ENCODE assay signal across 8 cellular contexts in genomic region chr4:38867478-38868054, GRCh38. TPM values are rescaled to one million over a fixed set of nuclear protein-coding genes. Genes with fewer than 3 reads are reported as not detected.
DNase-seq lines count a peak whose midpoint lies in the region; ATAC-seq, FAIRE-seq and TF ChIP-seq lines count a peak whose summit lies in the region.

TSS of gene FAM114A1 (plus strand) at chr4:38867806. CDS start at chr4:38878079, 10,273 bp downstream.

- FAIRE-seq in HTR-8/SVneo (lab: Jason Lieb, UNC), result peak; percentile 69
- no peak for FAIRE-seq in keratinocyte (lab: Jason Lieb, UNC)

- no peak for TF ChIP-seq CTCF in keratinocyte (optimal IDR thresholded peaks at IDR 0.05 in 1 of 3, IDR thresholded peaks at IDR 0.05 in 1 of 3, conservative IDR thresholded peaks at IDR 0.05 in 1 of 3; ENCODE audit: extremely low read depth in 1 of 3, insufficient read depth in 2 of 3, low read length in 3 of 3)

- H3K27me3 Mint-ChIP-seq in T-helper 17 cell, result peaks cover 41% of the 10 kb centered on the region

- DNase-seq in ELR (ENCODE audit: low read depth) (peak; percentile 84), HTR-8/SVneo (ENCODE audit: insufficient read length, low spot score) (peak; percentile 81), T-helper 17 cell (peak in 1 of 3 donors; percentile 20), keratinocyte (ENCODE audit: low read depth, low spot score) (no peak)

- dilution Hi-C loops in keratinocyte (cut with MboI; ENCODE audit: extremely low pct_ligation_motif_present, low sequenced_read_pairs), result no loop called here

- H3K4me2 ChIP-seq in keratinocyte (ENCODE audit: control insufficient read depth, extremely low read depth, insufficient read depth, low read depth, low read length), result peak within 1 kb of the TSS; percentile 94

- H3K4me3 Mint-ChIP-seq in T-helper 17 cell, result peak within 1 kb of the TSS; percentile 82

- peaks cover 2% of the 10 kb centered on the region for H3K36me3 Mint-ChIP-seq in T-helper 17 cell (ENCODE audit: low read depth)

- peaks cover 13% of the 10 kb centered on the region for H3K4me1 Mint-ChIP-seq in T-helper 17 cell

- no peaks in the 10 kb centered on the region for H3K27me3 ChIP-seq in keratinocyte (ENCODE audit: control insufficient read depth, extremely low read depth, insufficient read depth, low read length)
- no peaks in the 10 kb centered on the region for H3K27me3 ChIP-seq in skeletal muscle tissue (ENCODE audit: control insufficient read depth in 3 of 3, insufficient read depth in 3 of 3, low read length in 3 of 3)

- H2AFZ ChIP-seq in keratinocyte (ENCODE audit: control insufficient read depth, low read length), result peak within 1 kb of the TSS; percentile 90

- no peaks in the 10 kb centered on the region for H4K20me1 ChIP-seq in keratinocyte (ENCODE audit: control insufficient read depth, extremely low read depth, insufficient read depth, low read length)

- peak; percentile 87 for ATAC-seq in GM21360 (IDR thresholded peaks at IDR 0.05; ENCODE audit: unreplicated experiment)
- ATAC-seq in T-helper 17 cell, result peak; percentile 76
- no peak for ATAC-seq in HG03378 (IDR thresholded peaks at IDR 0.05; ENCODE audit: unreplicated experiment)

- H3K4me3 ChIP-seq in keratinocyte (ENCODE audit: control insufficient read depth in 2 of 3, extremely low read depth in 1 of 3, insufficient read depth in 2 of 3, low read depth in 1 of 3, low read length in 3 of 3) (peak within 1 kb of the TSS; percentile 72 to 75 (median 75)), skeletal muscle tissue (ENCODE audit: low read length in 3 of 3) (peak within 1 kb of the TSS; percentile 70 to 80 (median 77))

- peaks cover 7% of the 10 kb centered on the region for H3K79me2 ChIP-seq in keratinocyte (ENCODE audit: control insufficient read depth, insufficient read depth, low read length)

- no peak within 1 kb of the TSS for H3K27ac Mint-ChIP-seq in T-helper 17 cell

- H3K27ac ChIP-seq in cingulate gyrus (ENCODE audit: low read depth, low read length) (peak within 1 kb of the TSS; percentile 82), keratinocyte (ENCODE audit: control insufficient read depth, insufficient read depth, low read length) (peak within 1 kb of the TSS; percentile 68), skeletal muscle tissue (ENCODE audit: low read depth, low read length) (peak within 1 kb of the TSS; percentile 91)

- H3K36me3 ChIP-seq in keratinocyte (ENCODE audit: control insufficient read depth in 2 of 2, extremely low read depth in 1 of 2, insufficient read depth in 2 of 2, low read length in 2 of 2) (peaks cover 2 to 11% of the 10 kb centered on the region in 2 experiments), skeletal muscle tissue (ENCODE audit: control insufficient read depth in 3 of 3, insufficient read depth in 3 of 3, low read length in 3 of 3) (peaks cover 0 to 8% (median 5%) of the 10 kb centered on the region in 3 donors)

- peaks cover 12% of the 10 kb centered on the region for H3K4me1 ChIP-seq in keratinocyte (ENCODE audit: control insufficient read depth, extremely low read depth, insufficient read depth, low read length)
- H3K4me1 ChIP-seq in skeletal muscle tissue (ENCODE audit: control insufficient read depth in 3 of 3, insufficient read depth in 3 of 3, low read length in 3 of 3), result peaks cover 14 to 25% (median 23%) of the 10 kb centered on the region in 3 donors

- no peaks in the 10 kb centered on the region for H3K9me1 ChIP-seq in keratinocyte (ENCODE audit: control insufficient read depth, extremely low read depth, insufficient read depth, low read length)

- H3K9ac ChIP-seq in keratinocyte (ENCODE audit: control insufficient read depth, extremely low read depth, insufficient read depth, low read length) (peak within 1 kb of the TSS; percentile 91), skeletal muscle tissue (ENCODE audit: low read depth in 1 of 3, low read length in 3 of 3) (peak within 1 kb of the TSS; percentile 78 to 90 (median 90))

- H3K9me3 ChIP-seq in T-helper 17 cell (ENCODE audit: control insufficient read depth, low read length, poor library complexity, severe bottlenecking) (no peaks in the 10 kb centered on the region), keratinocyte (ENCODE audit: control insufficient read depth, low read depth, low read length) (no peaks in the 10 kb centered on the region), skeletal muscle tissue (ENCODE audit: control insufficient read depth in 3 of 3, low read length in 3 of 3) (no peaks in the 10 kb centered on the region)

RNA-seq across cellular contexts. Expression of gene FAM114A1, which starts in this region (rescaled TPM):
- total RNA-seq in T-helper 17 cell (under 1 TPM in 1 of 2 donors, not detected in 1; 0.50 TPM), skeletal muscle tissue (57.4 TPM)
- 39.8 to 79.4 TPM (median 47.2 TPM) in 3 replicates for polyA plus RNA-seq in keratinocyte
- 17.7 TPM for polyA plus RNA-seq in keratinocyte (2011; ENCODE audit: low read depth)
- 41.9 and 46.0 TPM in 2 replicates for polyA plus RNA-seq in keratinocyte (2011; cell fraction: cytosol; rRNA removed)
- 43.8 and 52.1 TPM in 2 replicates for polyA plus RNA-seq in keratinocyte (2011; cell fraction: nucleus; rRNA removed)
- 10.6 and 56.2 TPM in 2 replicates for polyA plus RNA-seq in keratinocyte (2012; ENCODE audit: low replicate concordance)
- polyA minus RNA-seq in keratinocyte, result 53.8 to 82.0 TPM (median 54.3 TPM) in 3 replicates
- polyA minus RNA-seq in keratinocyte (2011; cell fraction: cytosol; rRNA and poly(A)+ RNA removed), result 55.2 TPM
- 43.2 and 72.9 TPM in 2 replicates for polyA minus RNA-seq in keratinocyte (2011; cell fraction: nucleus; rRNA and poly(A)+ RNA removed)

Comparison
In these comparisons a context has a peak if more than half of its experiments do, and no peak if none do; other contexts are left out.
1. RNA of gene FAM114A1 (total RNA-seq): 57.4 TPM in skeletal muscle tissue (single experiment); 0.50 TPM in T-helper 17 cell; every median in the first group is over 10 times any median in the second.
2. Peak in ATAC-seq in T-helper 17 cell; RNA of the gene not detected or under 1 TPM.
3. Peak in every context shown above with its lines, with median percentiles within 50 percentile points of each other: H3K27ac ChIP-seq.